Comparison of ENCODE assay signal across 11 cellular contexts in the genomic region with DNA sequence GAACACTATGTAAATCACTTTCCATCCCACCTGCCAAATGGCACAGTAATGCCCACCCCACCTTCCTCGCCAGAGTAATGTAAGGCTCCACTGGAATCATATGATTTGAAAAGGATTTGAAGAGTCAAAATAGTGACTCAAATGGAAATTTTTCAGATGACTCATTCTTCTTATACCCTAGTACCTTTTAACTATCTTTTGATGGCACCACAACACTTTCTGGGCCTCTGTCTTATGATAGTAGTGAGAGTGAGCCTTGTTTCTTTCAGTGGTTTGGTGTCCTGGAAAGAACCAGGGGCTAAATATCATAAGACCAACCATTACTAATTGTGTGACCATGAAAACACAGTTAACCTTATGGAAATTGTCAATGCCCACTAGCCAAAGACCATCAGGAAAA.
DNase-seq lines count a peak whose midpoint lies in the region; ATAC-seq and TF ChIP-seq lines count a peak whose summit lies in the region.
"Had no signal": no experiment of that assay in that cellular context is flagged by ENCODE, and none has a peak within 500 bp of the region (broad histone marks: within the 10 kb centered on the region; RNA-seq: fewer than 3 reads in every experiment).

No MANE protein-coding gene starts in this region.

- DNase-seq in A172 (ENCODE audit: low spot score) = peak; percentile 24
- DNase-seq in NCI-H226 = peak; percentile 42
- no peak for DNase-seq in CD8-positive, alpha-beta T cell
- no peak for DNase-seq in glutamatergic neuron
- DNase-seq: NCI-H446 treated with DMSO at 0.1 percent for 48 hours, occipital lobe had no signal

- CTCF ChIA-PET in CD8-positive, alpha-beta T cell (lab: Charles Lee) = no interaction called here

- H3K4me1 ChIP-seq in CD8-positive, alpha-beta T cell (ENCODE audit: insufficient read depth, low read length) = no peaks in the 10 kb centered on the region

- no peaks in the 10 kb centered on the region for H3K27me3 ChIP-seq in CD8-positive, alpha-beta T cell (ENCODE audit: insufficient read depth, low read length)

- ATAC-seq in GM19025 (IDR thresholded peaks at IDR 0.05; ENCODE audit: low read depth, unreplicated experiment) (peak; percentile 49), HG02870 (IDR thresholded peaks at IDR 0.05; ENCODE audit: unreplicated experiment) (peak; percentile 87), HG03280 (IDR thresholded peaks at IDR 0.05; ENCODE audit: unreplicated experiment) (no peak), GM19397 (IDR thresholded peaks at IDR 0.05; ENCODE audit: unreplicated experiment) (no peak)
- no peak for ATAC-seq in CD8-positive, alpha-beta T cell

- H3K9me3 Mint-ChIP-seq in CD8-positive, alpha-beta T cell = no peaks in the 10 kb centered on the region
- no peaks in the 10 kb centered on the region for H3K9me3 Mint-ChIP-seq in glutamatergic neuron (ENCODE audit: unreplicated experiment)

- no peaks in the 10 kb centered on the region for H3K36me3 Mint-ChIP-seq in CD8-positive, alpha-beta T cell
- H3K36me3 Mint-ChIP-seq in glutamatergic neuron (ENCODE audit: unreplicated experiment) = no peaks in the 10 kb centered on the region
- H3K36me3 Mint-ChIP-seq: mesothelial cell of epicardium had no signal

- no peaks in the 10 kb centered on the region for H3K36me3 ChIP-seq in CD8-positive, alpha-beta T cell (ENCODE audit: insufficient read depth, low read length)

- no peak overlapping the region for H3K27ac ChIP-seq in CD8-positive, alpha-beta T cell (ENCODE audit: low read depth, low read length)

- H3K27me3 Mint-ChIP-seq in CD8-positive, alpha-beta T cell (ENCODE audit: low read depth) = peaks cover 9% of the 10 kb centered on the region
- peaks cover 4% of the 10 kb centered on the region for H3K27me3 Mint-ChIP-seq in glutamatergic neuron (ENCODE audit: unreplicated experiment)

- POLR2A ChIA-PET in CD8-positive, alpha-beta T cell (lab: Charles Lee) = no interaction called here

- intact Hi-C loops in CD8-positive, alpha-beta T cell (cut with DNase I, micrococcal nuclease) = loop anchor here in 1 of 2 experiments (5.0 kb wide), 1 partner anchor 1808 kb away; no protein-coding TSS in a partner anchor

- H3K4me3 Mint-ChIP-seq in CD8-positive, alpha-beta T cell = no peak overlapping the region
- no peak overlapping the region for H3K4me3 Mint-ChIP-seq in glutamatergic neuron (ENCODE audit: unreplicated experiment)
- H3K4me3 Mint-ChIP-seq: mesothelial cell of epicardium had no signal

- no peak overlapping the region for H3K27ac Mint-ChIP-seq in CD8-positive, alpha-beta T cell
- no peak overlapping the region for H3K27ac Mint-ChIP-seq in glutamatergic neuron (ENCODE audit: unreplicated experiment)
- H3K27ac Mint-ChIP-seq: mesothelial cell of epicardium had no signal

- H3K4me3 ChIP-seq in CD8-positive, alpha-beta T cell (ENCODE audit: low read depth, low read length) = no peak overlapping the region

- H3K9me3 ChIP-seq in CD8-positive, alpha-beta T cell (ENCODE audit: low read length) = no peaks in the 10 kb centered on the region

- TF ChIP-seq CTCF in CD8-positive, alpha-beta T cell (IDR thresholded peaks at IDR 0.05) = no peak
- no peak for TF ChIP-seq CTCF in glutamatergic neuron (IDR thresholded peaks at IDR 0.05; ENCODE audit: partially characterized antibody, unreplicated experiment)

- H3K4me1 Mint-ChIP-seq in CD8-positive, alpha-beta T cell (ENCODE audit: low read depth) = no peaks in the 10 kb centered on the region
- peaks cover 4% of the 10 kb centered on the region for H3K4me1 Mint-ChIP-seq in glutamatergic neuron (ENCODE audit: low read depth, unreplicated experiment)

Comparison
In these comparisons a context has a peak if more than half of its experiments do, and no peak if none do; other contexts are left out.
1. DNase-seq: peak in A172 (single experiment) and NCI-H226 (single experiment); none in CD8-positive, alpha-beta T cell (0 of 7) and glutamatergic neuron (single experiment).
2. ATAC-seq: peak in GM19025 (single experiment) and HG02870 (single experiment); none in CD8-positive, alpha-beta T cell (single experiment), HG03280 (single experiment) and GM19397 (single experiment).